Comparison of ENCODE assay signal across 28 cellular contexts in the genomic region with DNA sequence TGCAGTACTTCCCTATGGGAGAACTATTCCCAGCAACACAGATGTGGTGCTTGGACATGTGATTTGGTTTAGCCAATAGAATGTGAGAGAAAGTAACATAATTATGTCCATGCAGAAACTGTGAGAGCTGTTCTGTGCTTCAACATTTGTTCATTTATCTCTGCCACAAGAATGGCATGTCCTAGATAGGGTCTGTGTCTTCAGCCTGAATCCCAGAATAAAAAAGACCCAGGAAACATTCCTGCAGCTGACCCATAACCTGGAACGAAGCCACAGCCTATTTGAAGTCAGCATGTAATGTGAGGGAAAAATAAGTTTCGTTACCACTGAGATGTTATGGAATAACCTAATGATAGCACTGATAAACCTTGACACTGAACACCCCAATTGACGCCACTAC.
"Had no signal": no experiment of that assay in that cellular context is flagged by ENCODE, and none has a peak within 500 bp of the region (broad histone marks: within the 10 kb centered on the region; RNA-seq: fewer than 3 reads in every experiment).

No MANE protein-coding gene starts in this region.

- H3K9me3 ChIP-seq: mucosa of descending colon, pancreas, prostate gland, sigmoid colon, transverse colon, upper lobe of left lung, vagina had no signal

- H3K4me1 ChIP-seq: left lung, pancreas, prostate gland, sigmoid colon, transverse colon, upper lobe of left lung, vagina had no signal

- H3K4me3 ChIP-seq: left lung, lung, mucosa of descending colon, pancreas, prostate gland, sigmoid colon, smooth muscle cell, transverse colon, upper lobe of left lung, vagina had no signal

- DNase-seq: hypothalamus; immature natural killer cell; kidney; left colon; left lung; midbrain; mucosa of descending colon; naive thymus-derived CD8-positive, alpha-beta T cell; nucleus accumbens; pancreas; posterior cingulate gyrus; retina; sigmoid colon; stimulated activated CD4-positive, alpha-beta T cell treated with anti-CD3 and anti-CD28 coated beads, Interleukin-1b, Interleukin-23, amount 100 ng/mL, for 48 hours; stimulated activated CD4-positive, alpha-beta T cell treated with anti-CD3 and anti-CD28 coated beads, Interleukin-2, amount 100 ng/mL, for 48 hours; stimulated activated CD4-positive, alpha-beta T cell treated with anti-CD3 and anti-CD28 coated beads, Interleukin-4, amount 100 ng/mL, for 4 hours; stimulated activated CD8-positive, alpha-beta memory T cell treated with anti-CD3 and anti-CD28 coated beads, Interleukin-4, amount 100 ng/mL, for 48 hours; stimulated activated naive CD4-positive, alpha-beta T cell treated with Interleukin-2 at 50 U/mL for 16 hours; stimulated activated naive CD8-positive, alpha-beta T cell treated with anti-CD3 and anti-CD28 coated beads, Interleukin-15, amount 100 ng/mL, for 72 hours; substantia nigra; transverse colon; upper lobe of left lung had no signal

- H3K36me3 ChIP-seq: left lung, pancreas, prostate gland, sigmoid colon, transverse colon, upper lobe of left lung, vagina had no signal

- ATAC-seq: left colon; left lung; mucosa of descending colon; naive thymus-derived CD8-positive, alpha-beta T cell; pancreas; right cardiac atrium; stimulated activated memory B cell treated with anti-CD40 and anti-IgM and Interleukin-4, amounts not matched to agents 10 μg/mL and 1 μg/mL and 100 μg/mL, for 72 hours; stimulated activated naive CD8-positive, alpha-beta T cell treated with anti-CD3 and anti-CD28 coated beads, Interleukin-15, amount 100 ng/mL, for 72 hours had no signal

- H3K27me3 ChIP-seq: left lung, pancreas, sigmoid colon, transverse colon, upper lobe of left lung, vagina had no signal

- H3K27ac ChIP-seq: left lung, pancreas, prostate gland, sigmoid colon, transverse colon, upper lobe of left lung, vagina had no signal

- H3K4me2 ChIP-seq: smooth muscle cell had no signal
